ENCODE assay signal across 8 cellular contexts in the genomic region with DNA sequence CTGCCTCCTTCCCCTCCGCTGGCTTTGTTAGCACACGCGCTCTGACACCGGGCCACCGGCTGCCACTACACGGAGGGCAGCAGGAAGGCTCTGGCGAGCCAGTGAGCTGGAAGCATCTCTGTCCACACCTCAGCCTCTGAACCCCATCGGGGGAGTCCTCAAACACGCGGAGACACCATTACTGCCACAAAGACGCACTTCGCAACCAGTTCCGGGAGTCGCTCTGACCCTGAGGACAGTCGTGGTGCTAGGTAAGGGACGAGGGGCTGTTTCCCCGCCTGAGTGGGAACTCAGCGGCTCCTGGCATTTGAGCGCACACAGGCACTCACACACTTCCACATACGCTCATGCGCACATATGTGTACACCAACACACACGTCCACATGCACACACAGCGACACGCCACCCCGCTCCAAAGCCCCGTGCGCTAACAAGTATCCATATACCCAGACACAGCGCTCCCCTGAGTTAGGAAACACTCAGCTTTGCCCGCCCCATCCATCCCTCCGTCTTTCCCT.
DNase-seq lines count a peak whose midpoint lies in the region; ATAC-seq and TF ChIP-seq lines count a peak whose summit lies in the region.

No MANE protein-coding gene starts in this region.

- no peaks in the 10 kb centered on the region for H3K27me3 ChIP-seq in CD4-positive, CD25-positive, alpha-beta regulatory T cell (ENCODE audit: control insufficient read depth, insufficient read depth, low read length)

- peak overlapping the region; percentile 96 to 97 (median 97) for H3K4me3 Mint-ChIP-seq in CD4-positive, CD25-positive, alpha-beta regulatory T cell
- H3K4me3 Mint-ChIP-seq in effector memory CD8-positive, alpha-beta T cell, result peak overlapping the region; percentile 84 to 85
- peak overlapping the region; percentile 89 for H3K4me3 Mint-ChIP-seq in natural killer cell

- DNase-seq in CD4-positive, CD25-positive, alpha-beta regulatory T cell, result no peak
- DNase-seq in SHP77 treated with DMSO at 0.1 percent for 48 hours (lab: John Stamatoyannopoulos, UW) (peak; percentile 56), natural killer cell (no peak), AG20443 (ENCODE audit: low spot score) (no peak), mesenteric fat pad (ENCODE audit: low spot score) (no peak)
- no peak for DNase-seq in effector memory CD8-positive, alpha-beta T cell

- no peaks in the 10 kb centered on the region for H3K9me3 ChIP-seq in CD4-positive, CD25-positive, alpha-beta regulatory T cell (ENCODE audit: control insufficient read depth in 2 of 2, low read length in 2 of 2)

- no peak for TF ChIP-seq CTCF in natural killer cell (IDR thresholded peaks at IDR 0.05)

- no peaks in the 10 kb centered on the region for H3K36me3 Mint-ChIP-seq in CD4-positive, CD25-positive, alpha-beta regulatory T cell
- H3K36me3 Mint-ChIP-seq in effector memory CD8-positive, alpha-beta T cell (ENCODE audit: insufficient read depth), result peaks cover 8% of the 10 kb centered on the region
- H3K36me3 Mint-ChIP-seq in natural killer cell, result no peaks in the 10 kb centered on the region

- peak; percentile 33 to 38 for ATAC-seq in CD4-positive, CD25-positive, alpha-beta regulatory T cell (ENCODE audit: low read depth in 2 of 2)
- ATAC-seq in GM19035 (IDR thresholded peaks at IDR 0.05; ENCODE audit: unreplicated experiment) (peak; percentile 36), HG03135 (IDR thresholded peaks at IDR 0.05; ENCODE audit: unreplicated experiment) (peak; percentile 33), natural killer cell (peak; percentile 34 to 47 (median 46))
- ATAC-seq in effector memory CD8-positive, alpha-beta T cell (replicated peaks), result peak; percentile 45

- H3K4me1 ChIP-seq in CD4-positive, CD25-positive, alpha-beta regulatory T cell (ENCODE audit: control insufficient read depth, insufficient read depth, low read length, poor library complexity, severe bottlenecking), result peaks cover 48% of the 10 kb centered on the region

- intact Hi-C loops in natural killer cell (cut with micrococcal nuclease), result no loop called here

- peaks cover 15 to 49% (median 34%) of the 10 kb centered on the region in 4 donors for H3K4me1 Mint-ChIP-seq in CD4-positive, CD25-positive, alpha-beta regulatory T cell
- peaks cover 19 to 24% of the 10 kb centered on the region in 2 donors for H3K4me1 Mint-ChIP-seq in effector memory CD8-positive, alpha-beta T cell (ENCODE audit: low read depth in 2 of 2)
- H3K4me1 Mint-ChIP-seq in natural killer cell, result peaks cover 39% of the 10 kb centered on the region in 2 donors

- H3K27ac ChIP-seq in CD4-positive, CD25-positive, alpha-beta regulatory T cell (ENCODE audit: insufficient read depth, low read length, poor library complexity, severe bottlenecking), result no peak overlapping the region

- H3K27me3 Mint-ChIP-seq in CD4-positive, CD25-positive, alpha-beta regulatory T cell, result no peaks in the 10 kb centered on the region
- H3K27me3 Mint-ChIP-seq in effector memory CD8-positive, alpha-beta T cell, result peaks cover 33 to 37% of the 10 kb centered on the region in 2 donors
- peaks cover 21 to 34% of the 10 kb centered on the region in 2 donors for H3K27me3 Mint-ChIP-seq in natural killer cell (ENCODE audit: low read depth in 2 of 2)

- no peaks in the 10 kb centered on the region for H3K36me3 ChIP-seq in CD4-positive, CD25-positive, alpha-beta regulatory T cell (ENCODE audit: control insufficient read depth, insufficient read depth, low read length)

- H3K27ac Mint-ChIP-seq in CD4-positive, CD25-positive, alpha-beta regulatory T cell, result peak overlapping the region in 2 of 3 donors; percentile 88 to 97
- H3K27ac Mint-ChIP-seq in effector memory CD8-positive, alpha-beta T cell, result peak overlapping the region in 1 of 2 donors; percentile 59
- H3K27ac Mint-ChIP-seq in natural killer cell, result no peak overlapping the region

- peak overlapping the region; percentile 84 for H3K4me3 ChIP-seq in CD4-positive, CD25-positive, alpha-beta regulatory T cell (ENCODE audit: low read depth, low read length)

- H3K9me3 Mint-ChIP-seq in CD4-positive, CD25-positive, alpha-beta regulatory T cell, result peaks cover 0 to 2% (median 0%) of the 10 kb centered on the region in 7 donors
- no peaks in the 10 kb centered on the region for H3K9me3 Mint-ChIP-seq in effector memory CD8-positive, alpha-beta T cell
- H3K9me3 Mint-ChIP-seq in natural killer cell, result no peaks in the 10 kb centered on the region

Comparison
In these comparisons a context has a peak if more than half of its experiments do, and no peak if none do; other contexts are left out.
1. H3K27ac Mint-ChIP-seq: peak in CD4-positive, CD25-positive, alpha-beta regulatory T cell (2 of 3); none in natural killer cell (0 of 2).
2. Peak in every context shown above with its lines, with median percentiles within 50 percentile points of each other: ATAC-seq and H3K4me3 Mint-ChIP-seq.